In genomic region chr9:128218172-128218517, GRCh38 we compare ENCODE assay signal across 1 cellular context.
TF ChIP-seq lines count a peak whose summit lies in the region.

No MANE protein-coding gene starts in this region.

TF ChIP-seq in WTC11, 78 proteins besides CTCF, POLR2A, EP300 and RAD21 (continued from another document):
- TF ChIP-seq ESRRA (CRISPR knock-in tag; IDR thresholded peaks at IDR 0.05; ENCODE audit: borderline replicate concordance) (no peak), HMGXB4 (CRISPR knock-in tag; IDR thresholded peaks at IDR 0.05) (no peak)
